Comparison of ENCODE assay signal across 8 cellular contexts in genomic region chrX:96684339-96685204, GRCh38. TPM values are rescaled to one million over a fixed set of nuclear protein-coding genes. Genes with fewer than 3 reads are reported as not detected.
DNase-seq lines count a peak whose midpoint lies in the region; ATAC-seq and TF ChIP-seq lines count a peak whose summit lies in the region.

DIAPH2 (plus strand) TSS chrX:96684842.

- CTCF ChIA-PET in activated naive CD4-positive, alpha-beta T cell treated with anti-CD3 and anti-CD28 coated beads for 36 hours (lab: Charles Lee) = no interaction called here

- H3K27ac ChIP-seq in CD4-positive, CD25-positive, alpha-beta regulatory T cell (ENCODE audit: insufficient read depth, low read length, poor library complexity, severe bottlenecking) = peak within 1 kb of the TSS; percentile 57

- no peak for TF ChIP-seq CTCF in omental fat pad (IDR thresholded peaks at IDR 0.05)

- H3K27me3 ChIP-seq in CD4-positive, CD25-positive, alpha-beta regulatory T cell (ENCODE audit: control insufficient read depth, insufficient read depth, low read length) = no peaks in the 10 kb centered on the region

- peak within 1 kb of the TSS; percentile 91 to 93 (median 93) for H3K27ac Mint-ChIP-seq in CD4-positive, CD25-positive, alpha-beta regulatory T cell
- peak within 1 kb of the TSS; percentile 89 for H3K27ac Mint-ChIP-seq in activated naive CD4-positive, alpha-beta T cell treated with anti-CD3 and anti-CD28 coated beads for 36 hours

- intact Hi-C loops in activated naive CD4-positive, alpha-beta T cell treated with anti-CD3 and anti-CD28 coated beads for 36 hours (cut with micrococcal nuclease) = loop anchor here (10.0 kb wide), 2 partner anchors 350 to 910 kb away; no protein-coding TSS in a partner anchor

- no peaks in the 10 kb centered on the region for H3K27me3 Mint-ChIP-seq in CD4-positive, CD25-positive, alpha-beta regulatory T cell
- H3K27me3 Mint-ChIP-seq in activated naive CD4-positive, alpha-beta T cell treated with anti-CD3 and anti-CD28 coated beads for 36 hours (ENCODE audit: low read depth) = no peaks in the 10 kb centered on the region

- H3K4me1 Mint-ChIP-seq in CD4-positive, CD25-positive, alpha-beta regulatory T cell = peaks cover 11 to 31% (median 15%) of the 10 kb centered on the region in 4 donors
- peaks cover 26% of the 10 kb centered on the region for H3K4me1 Mint-ChIP-seq in activated naive CD4-positive, alpha-beta T cell treated with anti-CD3 and anti-CD28 coated beads for 36 hours (ENCODE audit: low read depth)

- peak within 1 kb of the TSS; percentile 94 to 99 (median 97) for H3K4me3 Mint-ChIP-seq in CD4-positive, CD25-positive, alpha-beta regulatory T cell
- H3K4me3 Mint-ChIP-seq in activated naive CD4-positive, alpha-beta T cell treated with anti-CD3 and anti-CD28 coated beads for 36 hours = peak within 1 kb of the TSS; percentile 85

- H3K4me3 ChIP-seq in CD4-positive, CD25-positive, alpha-beta regulatory T cell (ENCODE audit: low read depth, low read length) = peak within 1 kb of the TSS; percentile 83

- no peaks in the 10 kb centered on the region for H3K9me3 ChIP-seq in CD4-positive, CD25-positive, alpha-beta regulatory T cell (ENCODE audit: control insufficient read depth in 2 of 2, low read length in 2 of 2)

- peak; percentile 89 for ATAC-seq in CD4-positive, CD25-positive, alpha-beta regulatory T cell (ENCODE audit: low read depth in 2 of 2)
- ATAC-seq in GM19438 (IDR thresholded peaks at IDR 0.05; ENCODE audit: low read depth, unreplicated experiment) (peak; percentile 78), HG03558 (IDR thresholded peaks at IDR 0.05; ENCODE audit: extremely low read depth, unreplicated experiment) (peak; percentile 75), omental fat pad (ENCODE audit: low FRiP score) (peak; percentile 72)

- H3K9me3 Mint-ChIP-seq in CD4-positive, CD25-positive, alpha-beta regulatory T cell = no peaks in the 10 kb centered on the region
- no peaks in the 10 kb centered on the region for H3K9me3 Mint-ChIP-seq in activated naive CD4-positive, alpha-beta T cell treated with anti-CD3 and anti-CD28 coated beads for 36 hours

- no peaks in the 10 kb centered on the region for H3K36me3 ChIP-seq in CD4-positive, CD25-positive, alpha-beta regulatory T cell (ENCODE audit: control insufficient read depth, insufficient read depth, low read length)

- no peaks in the 10 kb centered on the region for H3K36me3 Mint-ChIP-seq in CD4-positive, CD25-positive, alpha-beta regulatory T cell
- peaks cover 1% of the 10 kb centered on the region for H3K36me3 Mint-ChIP-seq in activated naive CD4-positive, alpha-beta T cell treated with anti-CD3 and anti-CD28 coated beads for 36 hours (ENCODE audit: low read depth)

- peak; percentile 66 to 89 (median 73) for DNase-seq in CD4-positive, CD25-positive, alpha-beta regulatory T cell
- peak; percentile 81 for DNase-seq in activated naive CD4-positive, alpha-beta T cell treated with anti-CD3 and anti-CD28 coated beads for 36 hours
- DNase-seq in globus pallidus (ENCODE audit: low spot score) (peak; percentile 43), omental fat pad (ENCODE audit: low spot score) (peak; percentile 58), superior temporal gyrus (ENCODE audit: extremely low spot score) (peak; percentile 53)

- peak; percentile 61 for TF ChIP-seq POLR2A in Raji (IDR thresholded peaks at IDR 0.05; ENCODE audit: insufficient read depth, low read depth, low read length)

- H3K4me1 ChIP-seq in CD4-positive, CD25-positive, alpha-beta regulatory T cell (ENCODE audit: control insufficient read depth, insufficient read depth, low read length, poor library complexity, severe bottlenecking) = peaks cover 10% of the 10 kb centered on the region

RNA-seq across cellular contexts. Expression of gene DIAPH2, which starts in this region (rescaled TPM):
- total RNA-seq in CD4-positive, CD25-positive, alpha-beta regulatory T cell = 17.0 TPM
- polyA plus RNA-seq in CD4-positive, CD25-positive, alpha-beta regulatory T cell = 1 to 10 TPM; 6.3 to 9.0 (median 6.6) TPM
- total RNA-seq in activated naive CD4-positive, alpha-beta T cell treated with anti-CD3 and anti-CD28 coated beads for 36 hours = 1 to 10 TPM; 9.3 to 9.4 TPM
- 10 to 100 TPM; 36.6 to 78.3 (median 41.4) TPM for total RNA-seq in omental fat pad

Comparison
In these comparisons a context has a peak if more than half of its experiments do, and no peak if none do; other contexts are left out.
1. Peak in every context shown above with its lines: DNase-seq, ATAC-seq, H3K4me3 ChIP-seq and H3K27ac ChIP-seq.